ENCODE assay signal across 20 cellular contexts in genomic region chr22:18975434-18976196, GRCh38.
"Had no signal": no experiment of that assay in that cellular context is flagged by ENCODE, and none has a peak within 500 bp of the region (broad histone marks: within the 10 kb centered on the region; RNA-seq: fewer than 3 reads in every experiment).

No MANE protein-coding gene starts in this region.

- H3K36me3 ChIP-seq: left lung, tibial nerve, upper lobe of right lung, vagina had no signal

- H3K9me3 ChIP-seq: testis, upper lobe of right lung, vagina had no signal

- FAIRE-seq: small intestine had no signal

- H3K27me3 ChIP-seq: testis, upper lobe of right lung, vagina had no signal

- ATAC-seq: left lung; right cardiac atrium; stimulated activated effector memory CD8-positive, alpha-beta T cell treated with anti-CD3 and anti-CD28 coated beads, Interleukin-12 subunit alpha, Interleukin-12 subunit beta, amount 100 ng/mL, for 72 hours; upper lobe of right lung had no signal

- H3K27ac ChIP-seq: left lung, testis, tibial nerve, upper lobe of right lung, vagina had no signal

- H3K4me1 ChIP-seq: testis had no signal

- H3K4me3 ChIP-seq: left lung, lung, testis, tibial nerve, upper lobe of right lung, vagina had no signal

- DNase-seq: cortex of kidney; dorsolateral prefrontal cortex; effector CD8-positive, alpha-beta T cell; foreskin melanocyte; head of caudate nucleus; hippocampal formation; kidney glomerular epithelial cell; mesendoderm; naive B cell; small intestine; stimulated activated CD4-positive, alpha-beta T cell treated with anti-CD3 and anti-CD28 coated beads, Interleukin-4, amount 100 ng/mL, for 1 hour; stimulated activated CD8-positive, alpha-beta memory T cell treated with anti-CD3 and anti-CD28 coated beads, Interleukin-4, amount 100 ng/mL, for 48 hours; testis; upper lobe of right lung had no signal
